Comparison of ENCODE assay signal across 8 cellular contexts in the genomic region with DNA sequence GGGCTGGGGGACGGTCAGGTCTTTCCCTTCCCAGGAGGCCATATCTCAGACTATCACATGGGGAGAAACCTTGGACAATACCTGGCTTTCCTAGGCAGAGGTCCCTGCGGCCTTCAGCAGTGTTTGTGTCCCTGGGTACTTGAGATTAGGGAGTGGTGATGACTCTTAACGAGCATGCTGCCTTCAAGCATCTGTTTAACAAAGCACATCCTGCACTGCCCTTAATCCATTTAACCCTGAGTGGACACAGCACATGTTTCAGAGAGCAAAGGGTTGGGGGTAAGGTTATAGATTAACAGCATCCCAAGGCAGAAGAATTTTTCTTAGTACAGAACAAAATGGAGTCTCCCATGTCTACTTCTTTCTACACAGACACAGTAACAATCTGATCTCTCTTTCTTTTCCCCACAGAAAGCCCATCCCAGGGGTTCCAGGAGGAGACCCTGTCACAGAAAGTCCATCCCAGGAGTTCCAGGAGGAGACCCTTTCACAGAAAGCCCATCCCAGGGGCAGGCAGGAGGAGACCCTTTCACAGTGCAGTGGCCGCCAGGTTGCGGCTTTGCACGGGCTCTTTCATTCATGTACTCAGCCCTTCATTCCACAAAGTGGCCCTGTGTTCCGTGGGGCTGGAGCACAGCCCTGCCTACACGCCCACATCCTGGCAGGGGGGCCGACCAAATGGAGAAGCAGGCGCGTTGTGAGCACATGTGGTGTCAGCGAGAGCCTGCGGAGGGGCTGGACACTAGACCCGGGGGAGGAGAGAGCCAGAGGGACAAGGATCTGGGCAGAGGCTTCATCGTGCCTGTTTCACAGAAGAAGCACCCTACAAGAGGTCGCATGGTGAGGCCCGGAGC. TPM values are rescaled to one million over a fixed set of nuclear protein-coding genes. Genes with fewer than 3 reads are reported as not detected.
A peak's percentile ranks its signal among the peaks of the same experiment; 100 is the strongest.
DNase-seq lines count a peak whose midpoint lies in the region; ATAC-seq and TF ChIP-seq lines count a peak whose summit lies in the region.
"Not testable (repeated sequence)": the region's sequence is repeated elsewhere in the genome, so short reads cannot be mapped to it uniquely, and the experiment has no call there.

No MANE protein-coding gene starts in this region.

- H3K27ac ChIP-seq in psoas muscle, result not testable (repeated sequence)

- DNase-seq in AG10803 (ENCODE audit: low read depth) (peak; percentile 55), H7 (peak; percentile 42), SK-N-DZ (ENCODE audit: low spot score) (peak; percentile 29), astrocyte of the spinal cord (ENCODE audit: low read depth, low spot score) (peak; percentile 55), foreskin melanocyte (peak; percentile 53), hypothalamus (lab: John Stamatoyannopoulos, UW) (peak in 43 of 51 donors; percentile 9 to 82 (median 52)), midbrain (lab: John Stamatoyannopoulos, UW) (peak; percentile 58)
- not testable (repeated sequence) for DNase-seq in psoas muscle

- ATAC-seq in psoas muscle, result peak in 3 of 4 donors; percentile 23 to 43 (median 28)

- not testable (repeated sequence) for H3K36me3 ChIP-seq in H7 (replicated peaks; ENCODE audit: control insufficient read depth, insufficient read depth, low read length); psoas muscle (ENCODE audit: insufficient read depth in 1 of 2, low read depth in 1 of 2)

- not testable (repeated sequence) for H3K27me3 ChIP-seq in H7 (ENCODE audit: control insufficient read depth, insufficient read depth, low read length); psoas muscle (ENCODE audit: insufficient read depth in 3 of 3, low read length in 2 of 3)

- not testable (repeated sequence) for H3K4me3 ChIP-seq in AG10803 (ENCODE audit: low read length); H7 (ENCODE audit: insufficient read depth, low read depth, low read length); astrocyte of the spinal cord (ENCODE audit: low read depth, low read length); psoas muscle

- H3K9me3 ChIP-seq in psoas muscle, result not testable (repeated sequence)

- H3K4me1 ChIP-seq in psoas muscle, result not testable (repeated sequence)

- in situ Hi-C loops in astrocyte of the spinal cord (cut with HindIII; ENCODE audit: low sequenced_read_pairs), result not testable (repeated sequence)

- TF ChIP-seq CTCF in AG10803 (conservative IDR thresholded peaks at IDR 0.05; ENCODE audit: low read length); astrocyte of the spinal cord (IDR thresholded peaks at IDR 0.05; ENCODE audit: low read depth, low read length); psoas muscle (IDR thresholded peaks at IDR 0.05): not testable (repeated sequence)

- WGBS in psoas muscle, 3 donors, result 33 to 50% (median 44%) methylated on average over 16 to 17 of the region's 17 CpGs

- intact Hi-C loops in psoas muscle (cut with DNase I), result not testable (repeated sequence)

RNA-seq across cellular contexts. Expression of gene CHST12, which starts 13.2 kb away (rescaled TPM):
- total RNA-seq in H7 (2014; rRNA removed; shearing (Covaris generic)), result 10.3 and 11.4 TPM in 2 replicates
- 13.0 and 14.0 TPM in 2 replicates for polyA plus RNA-seq in SK-N-DZ (2014; cell fraction: cytosol; rRNA removed)
- polyA plus RNA-seq in SK-N-DZ (2014; cell fraction: nucleus; rRNA removed), result 14.4 and 15.7 TPM in 2 replicates
- total RNA-seq in psoas muscle, result 10 to 100 TPM in 1 of 4 donors, 1 to 10 TPM in 3; 6.6 to 12.0 (median 9.4) TPM
- 1 to 10 TPM; 7.7 to 8.2 (median 8.1) TPM for polyA plus RNA-seq in psoas muscle

RNA-seq across cellular contexts. Expression of gene EIF3B, which starts 35.6 kb away (rescaled TPM):
- 314 and 319 TPM in 2 replicates for total RNA-seq in H7 (2014; rRNA removed; shearing (Covaris generic))
- polyA plus RNA-seq in SK-N-DZ (2014; cell fraction: cytosol; rRNA removed), result 251 and 260 TPM in 2 replicates
- polyA plus RNA-seq in SK-N-DZ (2014; cell fraction: nucleus; rRNA removed), result 404 TPM in 2 replicates
- total RNA-seq in psoas muscle, result 100 to 1,000 TPM; 101 to 203 (median 180) TPM
- polyA plus RNA-seq in psoas muscle, result 100 to 1,000 TPM; 113 to 275 (median 159) TPM
